In genomic region chr16:49468611-49469322, GRCh38 we compare ENCODE assay signal across 19 cellular contexts.
DNase-seq lines count a peak whose midpoint lies in the region; ATAC-seq and TF ChIP-seq lines count a peak whose summit lies in the region.
"Had no signal": no experiment of that assay in that cellular context is flagged by ENCODE, and none has a peak within 500 bp of the region (broad histone marks: within the 10 kb centered on the region; RNA-seq: fewer than 3 reads in every experiment).

No MANE protein-coding gene starts in this region.

- no peaks in the 10 kb centered on the region for H3K36me3 Mint-ChIP-seq in activated naive CD8-positive, alpha-beta T cell treated with anti-CD3 and anti-CD28 coated beads, Interleukin-2, amount 10 ng/mL, durations not matched to agents 7 days and 5 days
- no peaks in the 10 kb centered on the region for H3K36me3 Mint-ChIP-seq in activated naive CD8-positive, alpha-beta T cell treated with anti-CD3 and anti-CD28 coated beads for 36 hours
- H3K36me3 Mint-ChIP-seq: CD4-positive, CD25-positive, alpha-beta regulatory T cell had no signal

- TF ChIP-seq CTCF in dorsolateral prefrontal cortex (IDR thresholded peaks at IDR 0.05 in 54 of 56, conservative IDR thresholded peaks at IDR 0.05 in 2 of 56; ENCODE audit: low read depth in 1 of 56, partially characterized antibody in 56 of 56) = no peak

- peaks cover 0 to 29% (median 4%) of the 10 kb centered on the region in 45 donors for H3K27me3 ChIP-seq in dorsolateral prefrontal cortex

- no peak overlapping the region for H3K4me3 ChIP-seq in dorsolateral prefrontal cortex
- H3K4me3 ChIP-seq: GM23338, heart right ventricle had no signal

- H3K4me3 Mint-ChIP-seq in activated naive CD8-positive, alpha-beta T cell treated with anti-CD3 and anti-CD28 coated beads, Interleukin-2, amount 10 ng/mL, durations not matched to agents 7 days and 5 days = no peak overlapping the region
- no peak overlapping the region for H3K4me3 Mint-ChIP-seq in activated naive CD8-positive, alpha-beta T cell treated with anti-CD3 and anti-CD28 coated beads for 36 hours
- H3K4me3 Mint-ChIP-seq: activated T-helper 1 cell treated with anti-CD3 and anti-CD28 coated beads, Interleukin-12 subunit alpha, Interleukin-12 subunit beta, Interleukin-2, Interleukin-4 antibody, amounts not matched to agents 30 ng/mL and 10 ng/mL and 1 ng/mL, durations not matched to agents 14 hours and 24 hours and 36 hours; CD4-positive, CD25-positive, alpha-beta regulatory T cell; GM23338 had no signal

- H3K9me3 Mint-ChIP-seq in activated naive CD8-positive, alpha-beta T cell treated with anti-CD3 and anti-CD28 coated beads, Interleukin-2, amount 10 ng/mL, durations not matched to agents 7 days and 5 days = no peaks in the 10 kb centered on the region
- H3K9me3 Mint-ChIP-seq in activated naive CD8-positive, alpha-beta T cell treated with anti-CD3 and anti-CD28 coated beads for 36 hours = no peaks in the 10 kb centered on the region
- H3K9me3 Mint-ChIP-seq: activated T-helper 1 cell treated with anti-CD3 and anti-CD28 coated beads, Interleukin-12 subunit alpha, Interleukin-12 subunit beta, Interleukin-2, Interleukin-4 antibody, amounts not matched to agents 30 ng/mL and 10 ng/mL and 1 ng/mL, durations not matched to agents 14 hours and 24 hours and 36 hours; GM23338 had no signal

- intact Hi-C loops in dorsolateral prefrontal cortex (cut with DNase I) = no loop called here

- H3K27me3 Mint-ChIP-seq in activated naive CD8-positive, alpha-beta T cell treated with anti-CD3 and anti-CD28 coated beads, Interleukin-2, amount 10 ng/mL, durations not matched to agents 7 days and 5 days = peaks cover 2% of the 10 kb centered on the region
- H3K27me3 Mint-ChIP-seq in activated naive CD8-positive, alpha-beta T cell treated with anti-CD3 and anti-CD28 coated beads for 36 hours = no peaks in the 10 kb centered on the region

- no peak overlapping the region for H3K27ac Mint-ChIP-seq in activated naive CD8-positive, alpha-beta T cell treated with anti-CD3 and anti-CD28 coated beads, Interleukin-2, amount 10 ng/mL, durations not matched to agents 7 days and 5 days
- H3K27ac Mint-ChIP-seq in activated naive CD8-positive, alpha-beta T cell treated with anti-CD3 and anti-CD28 coated beads for 36 hours = no peak overlapping the region
- H3K27ac Mint-ChIP-seq: activated T-helper 1 cell treated with anti-CD3 and anti-CD28 coated beads, Interleukin-12 subunit alpha, Interleukin-12 subunit beta, Interleukin-2, Interleukin-4 antibody, amounts not matched to agents 30 ng/mL and 10 ng/mL and 1 ng/mL, durations not matched to agents 14 hours and 24 hours and 36 hours; CD4-positive, CD25-positive, alpha-beta regulatory T cell; GM23338 had no signal

- POLR2A ChIA-PET in activated naive CD8-positive, alpha-beta T cell treated with anti-CD3 and anti-CD28 coated beads, Interleukin-2, amount 10 ng/mL, durations not matched to agents 7 days and 5 days (lab: Charles Lee) = no interaction called here

- H3K27ac ChIP-seq in dorsolateral prefrontal cortex = no peak overlapping the region
- H3K27ac ChIP-seq: heart right ventricle, HL-60 had no signal

- peak; percentile 24 for DNase-seq in activated naive CD8-positive, alpha-beta T cell treated with anti-CD3 and anti-CD28 coated beads, Interleukin-2, amount 10 ng/mL, durations not matched to agents 7 days and 5 days
- DNase-seq in activated naive CD8-positive, alpha-beta T cell treated with anti-CD3 and anti-CD28 coated beads for 36 hours = no peak
- peak; percentile 38 for DNase-seq in activated CD8-positive, alpha-beta memory T cell treated with anti-CD3 and anti-CD28 coated beads, Interleukin-2, amount 50 U/mL, for 48 hours
- DNase-seq in mesenteric fat pad (ENCODE audit: low spot score) (peak; percentile 81), HPDE6-E6E7 (ENCODE audit: extremely low spot score) (no peak), dorsolateral prefrontal cortex (no peak), cortex of kidney (lab: John Stamatoyannopoulos, UW) (no peak)
- no peak for DNase-seq in central memory CD4-positive, alpha-beta T cell
- DNase-seq: CD4-positive, CD25-positive, alpha-beta regulatory T cell; heart right ventricle; left ventricle myocardium superior; MM.1S; NCI-H1436 treated with DMSO at 0.1 percent for 48 hours; nucleus accumbens; retina; T-helper 1 cell had no signal

- H3K4me1 Mint-ChIP-seq in activated naive CD8-positive, alpha-beta T cell treated with anti-CD3 and anti-CD28 coated beads, Interleukin-2, amount 10 ng/mL, durations not matched to agents 7 days and 5 days = peaks cover 11% of the 10 kb centered on the region
- peaks cover 11% of the 10 kb centered on the region for H3K4me1 Mint-ChIP-seq in activated naive CD8-positive, alpha-beta T cell treated with anti-CD3 and anti-CD28 coated beads for 36 hours

- ATAC-seq in activated naive CD8-positive, alpha-beta T cell treated with anti-CD3 and anti-CD28 coated beads, Interleukin-2, amount 10 ng/mL, durations not matched to agents 7 days and 5 days (ENCODE audit: low read depth) = no peak
- ATAC-seq: GM23338, heart right ventricle, left ventricle myocardium superior had no signal

Comparison
In these comparisons a context has a peak if more than half of its experiments do, and no peak if none do; other contexts are left out.
1. DNase-seq: peak in activated naive CD8-positive, alpha-beta T cell treated with anti-CD3 and anti-CD28 coated beads, Interleukin-2, amount 10 ng/mL, durations not matched to agents 7 days and 5 days (single experiment), activated CD8-positive, alpha-beta memory T cell treated with anti-CD3 and anti-CD28 coated beads, Interleukin-2, amount 50 U/mL, for 48 hours (single experiment) and mesenteric fat pad (single experiment); none in activated naive CD8-positive, alpha-beta T cell treated with anti-CD3 and anti-CD28 coated beads for 36 hours (single experiment), central memory CD4-positive, alpha-beta T cell (single experiment), HPDE6-E6E7 (single experiment), dorsolateral prefrontal cortex (0 of 10) and cortex of kidney (single experiment).